1 cellular context compared by ENCODE assay signal in the genomic region with DNA sequence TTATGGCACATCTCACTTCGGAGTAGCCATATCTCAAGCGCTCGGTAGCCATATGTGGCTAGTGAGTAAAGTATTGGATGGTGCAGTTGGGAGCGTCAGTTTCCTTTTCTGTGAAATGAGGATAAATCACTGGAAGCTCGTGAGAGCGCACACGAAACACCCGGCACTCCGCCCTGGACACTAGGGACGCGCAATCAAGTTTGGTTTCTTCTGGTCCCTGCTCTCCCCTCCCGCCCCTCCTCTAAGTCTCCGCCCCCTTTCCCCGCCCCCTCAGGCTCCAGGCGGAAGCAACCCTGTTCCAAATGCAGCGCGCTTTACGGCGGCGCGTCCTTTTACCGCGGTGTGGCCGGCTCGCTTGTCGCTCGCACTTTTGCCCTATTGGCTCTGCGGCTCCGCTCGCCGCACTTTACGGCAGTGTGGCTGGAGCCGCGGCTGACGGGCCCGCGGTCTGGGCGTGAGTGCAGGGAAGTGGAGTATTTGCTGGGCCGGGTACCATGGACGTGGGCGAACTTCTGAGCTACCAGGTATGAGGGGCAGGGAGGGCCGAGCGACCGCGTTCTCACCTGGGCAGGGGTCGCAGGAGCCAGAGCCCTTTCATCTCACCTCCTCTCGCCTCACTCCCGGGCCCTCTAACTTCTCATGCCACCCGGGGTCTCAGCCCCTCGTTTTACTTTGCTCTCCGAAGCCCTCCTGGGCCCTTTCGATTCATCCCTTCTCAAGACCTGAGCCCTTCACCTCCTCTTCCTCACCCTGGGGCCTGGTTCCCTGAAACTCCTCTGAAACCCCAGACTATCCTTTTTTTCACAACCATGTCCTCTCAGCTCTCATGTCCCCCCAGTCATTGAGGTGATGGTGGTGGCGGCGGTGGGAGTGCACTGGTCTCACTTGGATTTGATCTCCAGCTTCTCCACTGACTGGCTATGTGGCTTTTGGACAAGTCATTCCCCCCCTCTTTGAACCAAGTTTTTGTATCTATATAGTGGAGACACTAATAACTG.
A peak's percentile ranks its signal among the peaks of the same experiment; 100 is the strongest.
TF ChIP-seq lines count a peak whose summit lies in the region.

A gene with protein sequence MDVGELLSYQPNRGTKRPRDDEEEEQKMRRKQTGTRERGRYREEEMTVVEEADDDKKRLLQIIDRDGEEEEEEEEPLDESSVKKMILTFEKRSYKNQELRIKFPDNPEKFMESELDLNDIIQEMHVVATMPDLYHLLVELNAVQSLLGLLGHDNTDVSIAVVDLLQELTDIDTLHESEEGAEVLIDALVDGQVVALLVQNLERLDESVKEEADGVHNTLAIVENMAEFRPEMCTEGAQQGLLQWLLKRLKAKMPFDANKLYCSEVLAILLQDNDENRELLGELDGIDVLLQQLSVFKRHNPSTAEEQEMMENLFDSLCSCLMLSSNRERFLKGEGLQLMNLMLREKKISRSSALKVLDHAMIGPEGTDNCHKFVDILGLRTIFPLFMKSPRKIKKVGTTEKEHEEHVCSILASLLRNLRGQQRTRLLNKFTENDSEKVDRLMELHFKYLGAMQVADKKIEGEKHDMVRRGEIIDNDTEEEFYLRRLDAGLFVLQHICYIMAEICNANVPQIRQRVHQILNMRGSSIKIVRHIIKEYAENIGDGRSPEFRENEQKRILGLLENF (plus strand): TSS at position 402 of the 998 bp plus-strand sequence. CDS start 93 bp downstream, at position 495.

TF ChIP-seq in K562, 482 proteins besides CTCF, POLR2A, EP300 and RAD21 (continued from another document and continues in another):
- TF ChIP-seq, protein P1, sequence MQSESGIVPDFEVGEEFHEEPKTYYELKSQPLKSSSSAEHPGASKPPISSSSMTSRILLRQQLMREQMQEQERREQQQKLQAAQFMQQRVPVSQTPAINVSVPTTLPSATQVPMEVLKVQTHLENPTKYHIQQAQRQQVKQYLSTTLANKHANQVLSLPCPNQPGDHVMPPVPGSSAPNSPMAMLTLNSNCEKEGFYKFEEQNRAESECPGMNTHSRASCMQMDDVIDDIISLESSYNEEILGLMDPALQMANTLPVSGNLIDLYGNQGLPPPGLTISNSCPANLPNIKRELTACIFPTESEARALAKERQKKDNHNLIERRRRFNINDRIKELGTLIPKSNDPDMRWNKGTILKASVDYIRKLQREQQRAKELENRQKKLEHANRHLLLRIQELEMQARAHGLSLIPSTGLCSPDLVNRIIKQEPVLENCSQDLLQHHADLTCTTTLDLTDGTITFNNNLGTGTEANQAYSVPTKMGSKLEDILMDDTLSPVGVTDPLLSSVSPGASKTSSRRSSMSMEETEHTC (IDR thresholded peaks at IDR 0.05), result 0 out of 2 replicates have a peak, but pooled peaks have one; percentile 42
- no peak for TF ChIP-seq SMARCA4 (IDR thresholded peaks at IDR 0.05)
- peak; percentile 50 for TF ChIP-seq PHF20 (IDR thresholded peaks at IDR 0.05; ENCODE audit: partially characterized antibody)
- TF ChIP-seq KLF6 (CRISPR knock-in tag; IDR thresholded peaks at IDR 0.05; ENCODE audit: borderline replicate concordance), result no peak
- no peak for TF ChIP-seq ZNF445 (CRISPR knock-in tag; IDR thresholded peaks at IDR 0.05; ENCODE audit: low read depth)
- peak; percentile 87 for TF ChIP-seq HCFC1 (IDR thresholded peaks at IDR 0.05; ENCODE audit: low read depth, low read length)
- TF ChIP-seq BRD4 (IDR thresholded peaks at IDR 0.05), result no peak
- peak; percentile 77 for TF ChIP-seq ZFX (CRISPR knock-in tag; IDR thresholded peaks at IDR 0.05)
- TF ChIP-seq, protein P2, sequence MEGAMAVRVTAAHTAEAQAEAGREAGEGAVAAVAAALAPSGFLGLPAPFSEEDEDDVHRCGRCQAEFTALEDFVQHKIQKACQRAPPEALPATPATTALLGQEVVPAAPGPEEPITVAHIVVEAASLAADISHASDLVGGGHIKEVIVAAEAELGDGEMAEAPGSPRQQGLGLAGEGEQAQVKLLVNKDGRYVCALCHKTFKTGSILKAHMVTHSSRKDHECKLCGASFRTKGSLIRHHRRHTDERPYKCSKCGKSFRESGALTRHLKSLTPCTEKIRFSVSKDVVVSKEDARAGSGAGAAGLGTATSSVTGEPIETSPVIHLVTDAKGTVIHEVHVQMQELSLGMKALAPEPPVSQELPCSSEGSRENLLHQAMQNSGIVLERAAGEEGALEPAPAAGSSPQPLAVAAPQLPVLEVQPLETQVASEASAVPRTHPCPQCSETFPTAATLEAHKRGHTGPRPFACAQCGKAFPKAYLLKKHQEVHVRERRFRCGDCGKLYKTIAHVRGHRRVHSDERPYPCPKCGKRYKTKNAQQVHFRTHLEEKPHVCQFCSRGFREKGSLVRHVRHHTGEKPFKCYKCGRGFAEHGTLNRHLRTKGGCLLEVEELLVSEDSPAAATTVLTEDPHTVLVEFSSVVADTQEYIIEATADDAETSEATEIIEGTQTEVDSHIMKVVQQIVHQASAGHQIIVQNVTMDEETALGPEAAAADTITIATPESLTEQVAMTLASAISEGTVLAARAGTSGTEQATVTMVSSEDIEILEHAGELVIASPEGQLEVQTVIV (CRISPR knock-in tag; IDR thresholded peaks at IDR 0.05; ENCODE audit: borderline replicate concordance), result peak; percentile 99
- TF ChIP-seq CHD1 (IDR thresholded peaks at IDR 0.05; ENCODE audit: low read length), result no peak
- TF ChIP-seq NFIC (IDR thresholded peaks at IDR 0.05), result no peak
- TF ChIP-seq HNRNPLL (IDR thresholded peaks at IDR 0.05; ENCODE audit: low read depth, low read length, poor library complexity, severe bottlenecking), result peak; percentile 58
- peak; percentile 46; the same call in 1 of the 2 replicates for TF ChIP-seq DIDO1 (tag; IDR thresholded peaks at IDR 0.05; ENCODE audit: low read depth)
- no peak for TF ChIP-seq TSC22D4 (tag; IDR thresholded peaks at IDR 0.05)
- TF ChIP-seq, protein P3, sequence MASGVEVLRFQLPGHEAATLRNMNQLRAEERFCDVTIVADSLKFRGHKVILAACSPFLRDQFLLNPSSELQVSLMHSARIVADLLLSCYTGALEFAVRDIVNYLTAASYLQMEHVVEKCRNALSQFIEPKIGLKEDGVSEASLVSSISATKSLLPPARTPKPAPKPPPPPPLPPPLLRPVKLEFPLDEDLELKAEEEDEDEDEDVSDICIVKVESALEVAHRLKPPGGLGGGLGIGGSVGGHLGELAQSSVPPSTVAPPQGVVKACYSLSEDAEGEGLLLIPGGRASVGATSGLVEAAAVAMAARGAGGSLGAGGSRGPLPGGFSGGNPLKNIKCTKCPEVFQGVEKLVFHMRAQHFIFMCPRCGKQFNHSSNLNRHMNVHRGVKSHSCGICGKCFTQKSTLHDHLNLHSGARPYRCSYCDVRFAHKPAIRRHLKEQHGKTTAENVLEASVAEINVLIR (CRISPR knock-in tag; IDR thresholded peaks at IDR 0.05), result no peak
- peak; percentile 78 for TF ChIP-seq GABPA (tag; conservative IDR thresholded peaks at IDR 0.05; ENCODE audit: low read depth)
- peak; percentile 62; the same call in 1 of the 2 replicates for TF ChIP-seq MTA3 (IDR thresholded peaks at IDR 0.05; ENCODE audit: borderline replicate concordance)
- no peak for TF ChIP-seq ZNF76 (CRISPR knock-in tag; IDR thresholded peaks at IDR 0.05; ENCODE audit: borderline replicate concordance)
- no peak for TF ChIP-seq CBFA2T2 (conservative IDR thresholded peaks at IDR 0.05)
- TF ChIP-seq ARID1B (IDR thresholded peaks at IDR 0.05), result no peak
- TF ChIP-seq, protein P4, sequence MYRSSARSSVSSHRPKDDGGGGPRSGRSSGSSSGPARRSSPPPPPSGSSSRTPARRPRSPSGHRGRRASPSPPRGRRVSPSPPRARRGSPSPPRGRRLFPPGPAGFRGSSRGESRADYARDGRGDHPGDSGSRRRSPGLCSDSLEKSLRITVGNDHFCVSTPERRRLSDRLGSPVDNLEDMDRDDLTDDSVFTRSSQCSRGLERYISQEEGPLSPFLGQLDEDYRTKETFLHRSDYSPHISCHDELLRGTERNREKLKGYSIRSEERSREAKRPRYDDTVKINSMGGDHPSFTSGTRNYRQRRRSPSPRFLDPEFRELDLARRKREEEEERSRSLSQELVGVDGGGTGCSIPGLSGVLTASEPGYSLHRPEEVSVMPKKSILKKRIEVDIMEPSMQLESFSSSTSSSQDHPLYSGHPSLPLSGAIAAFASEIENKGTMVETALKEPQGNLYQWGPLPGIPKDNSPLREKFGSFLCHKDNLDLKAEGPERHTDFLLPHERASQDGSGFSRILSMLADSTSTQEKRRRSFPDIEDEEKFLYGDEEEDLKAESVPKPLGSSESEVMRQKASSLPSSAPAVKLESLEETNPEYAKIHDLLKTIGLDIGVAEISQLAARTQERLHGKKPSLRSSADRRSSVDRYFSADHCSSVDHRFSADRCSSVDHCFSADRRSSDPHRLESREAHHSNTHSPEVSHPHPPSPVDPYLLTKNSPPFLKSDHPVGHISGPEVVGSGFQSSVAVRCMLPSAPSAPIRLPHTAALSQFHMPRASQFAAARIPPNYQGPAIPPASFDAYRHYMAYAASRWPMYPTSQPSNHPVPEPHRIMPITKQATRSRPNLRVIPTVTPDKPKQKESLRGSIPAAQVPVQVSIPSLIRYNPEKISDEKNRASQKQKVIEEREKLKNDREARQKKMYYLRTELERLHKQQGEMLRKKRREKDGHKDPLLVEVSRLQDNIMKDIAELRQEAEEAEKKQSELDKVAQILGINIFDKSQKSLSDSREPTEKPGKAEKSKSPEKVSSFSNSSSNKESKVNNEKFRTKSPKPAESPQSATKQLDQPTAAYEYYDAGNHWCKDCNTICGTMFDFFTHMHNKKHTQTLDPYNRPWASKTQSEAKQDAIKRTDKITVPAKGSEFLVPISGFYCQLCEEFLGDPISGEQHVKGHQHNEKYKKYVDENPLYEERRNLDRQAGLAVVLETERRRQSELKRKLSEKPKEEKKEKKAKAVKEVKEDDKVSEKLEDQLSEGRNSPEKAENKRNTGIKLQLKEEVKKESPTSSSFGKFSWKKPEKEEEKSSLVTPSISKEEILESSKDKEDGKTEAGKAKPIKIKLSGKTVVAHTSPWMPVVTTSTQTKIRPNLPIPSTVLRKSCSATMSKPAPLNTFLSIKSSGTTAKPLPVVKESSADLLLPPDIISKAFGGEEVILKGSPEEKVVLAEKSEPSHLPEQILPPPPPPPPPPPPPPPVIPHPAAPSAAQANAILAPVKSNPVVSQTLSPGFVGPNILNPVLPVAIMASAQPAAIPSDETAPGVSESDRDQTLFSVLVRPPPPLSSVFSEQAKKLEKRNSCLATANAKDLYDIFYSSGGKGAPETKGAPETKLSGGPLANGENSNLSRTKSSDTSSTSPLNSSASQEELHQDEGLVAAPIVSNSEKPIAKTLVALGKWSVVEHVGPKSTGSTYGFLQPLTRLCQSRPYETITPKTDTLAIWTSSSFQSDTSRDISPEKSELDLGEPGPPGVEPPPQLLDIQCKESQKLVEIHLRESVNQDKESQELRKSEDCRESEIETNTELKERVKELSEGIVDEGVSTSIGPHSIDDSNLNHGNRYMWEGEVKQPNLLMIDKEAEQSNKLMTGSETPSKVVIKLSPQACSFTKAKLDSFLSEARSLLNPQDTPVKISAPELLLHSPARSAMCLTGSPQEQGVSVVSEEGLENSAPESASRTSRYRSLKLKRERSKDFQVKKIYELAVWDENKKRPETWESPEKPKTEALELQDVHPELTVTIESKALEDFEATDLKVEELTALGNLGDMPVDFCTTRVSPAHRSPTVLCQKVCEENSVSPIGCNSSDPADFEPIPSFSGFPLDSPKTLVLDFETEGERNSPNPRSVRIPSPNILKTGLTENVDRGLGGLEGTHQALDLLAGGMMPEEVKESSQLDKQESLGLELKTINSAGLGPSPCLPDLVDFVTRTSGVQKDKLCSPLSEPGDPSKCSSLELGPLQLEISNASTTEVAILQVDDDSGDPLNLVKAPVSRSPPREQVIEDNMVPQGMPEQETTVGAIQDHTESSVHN (IDR thresholded peaks at IDR 0.05; ENCODE audit: borderline replicate concordance in 1 of 2, low read depth in 1 of 2), result no peak
- TF ChIP-seq MAZ (CRISPR knock-in tag; conservative IDR thresholded peaks at IDR 0.05 in 1 of 2, IDR thresholded peaks at IDR 0.05 in 1 of 2), result peak in 1 of 2 experiments; percentile 51; a peak in 1 of 4 replicates
